8 cellular contexts compared by ENCODE assay signal in the genomic region with DNA sequence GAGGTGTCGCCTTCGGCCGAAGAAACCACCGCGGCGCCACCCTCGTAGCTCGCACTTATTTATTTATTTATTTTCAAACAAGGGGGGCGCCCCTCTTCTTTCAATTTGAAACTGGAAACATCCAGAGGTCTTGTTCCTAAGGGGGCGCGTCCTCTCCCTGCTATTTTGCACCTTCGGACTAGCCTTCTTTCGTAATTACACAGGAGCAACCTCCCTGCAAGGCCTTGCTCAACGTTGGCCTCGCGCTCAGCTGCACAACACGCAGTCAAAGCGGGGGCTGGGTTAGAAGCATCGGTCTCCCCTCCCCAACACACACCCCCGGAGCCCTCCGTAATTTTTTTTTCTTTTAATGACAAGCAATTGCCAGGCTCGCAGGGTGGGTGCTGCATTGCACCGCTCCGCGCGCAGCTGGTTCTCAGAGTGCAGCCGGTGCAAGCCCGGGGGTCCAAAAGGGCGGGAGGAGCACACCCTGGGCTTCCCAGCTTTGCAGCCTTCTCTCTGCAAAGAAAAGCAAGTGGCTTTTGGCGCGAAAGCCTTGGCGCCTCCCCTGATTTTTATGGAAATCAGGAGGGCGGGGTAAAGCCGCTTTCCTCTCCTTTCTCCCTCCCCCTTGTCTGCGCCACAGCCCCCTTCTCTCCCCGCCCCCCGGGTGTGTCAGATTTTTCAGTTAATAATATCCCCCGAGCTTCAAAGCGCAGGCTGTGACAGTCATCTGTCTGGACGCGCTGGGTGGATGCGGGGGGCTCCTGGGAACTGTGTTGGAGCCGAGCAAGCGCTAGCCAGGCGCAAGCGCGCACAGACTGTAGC. TPM values are rescaled to one million over a fixed set of nuclear protein-coding genes. Genes with fewer than 3 reads are reported as not detected.
DNase-seq lines count a peak whose midpoint lies in the region; ATAC-seq and TF ChIP-seq lines count a peak whose summit lies in the region.

A gene (plus strand): TSS at position 697 of the 807 bp plus-strand sequence. CDS start 1,515 bp downstream, outside the sequence.

- no peaks in the 10 kb centered on the region for H3K27me3 Mint-ChIP-seq in WTC11 (ENCODE audit: low read depth)

- DNase-seq in AML-193 (lab: John Stamatoyannopoulos, UW), result peak; percentile 6 to 22
- DNase-seq in NCI-H1092 (lab: John Stamatoyannopoulos, UW), result peak; percentile 58
- peak; percentile 90 for DNase-seq in WTC11 (ENCODE audit: low spot score)
- no peak for DNase-seq in lower lobe of right lung
- DNase-seq in stimulated activated CD4-positive, alpha-beta T cell treated with anti-CD3 and anti-CD28 coated beads, TNF-alpha, amount 100 ng/mL, for 24 hours (ENCODE audit: low read depth in 3 of 3), result peak in 2 of 3 experiments; percentile 11 to 43

- WGBS in ectodermal cell, 2 experiments, result 0% methylated on average over 46 to 47 of the region's 47 CpGs

- H3K4me3 ChIP-seq in ectodermal cell (ENCODE audit: insufficient read depth, low read depth, low read length), result peak within 1 kb of the TSS; percentile 91
- peak within 1 kb of the TSS; percentile 57 for H3K4me3 ChIP-seq in lower lobe of right lung

- peaks cover 56% of the 10 kb centered on the region for H3K4me1 Mint-ChIP-seq in WTC11

- TF ChIP-seq CTCF in WTC11 (IDR thresholded peaks at IDR 0.05), result no peak; the same call in 1 of the 2 replicates
- TF ChIP-seq CTCF in lower lobe of right lung (IDR thresholded peaks at IDR 0.05), result peak; percentile 73

- peak within 1 kb of the TSS; percentile 92 for H3K27ac Mint-ChIP-seq in WTC11

- H3K4me1 ChIP-seq in ectodermal cell (ENCODE audit: control insufficient read depth, insufficient read depth, low read length) (peaks cover 18% of the 10 kb centered on the region), lower lobe of right lung (peaks cover 47% of the 10 kb centered on the region)

- no peaks in the 10 kb centered on the region for H3K36me3 ChIP-seq in ectodermal cell (ENCODE audit: control insufficient read depth, insufficient read depth, low read length)
- no peaks in the 10 kb centered on the region for H3K36me3 ChIP-seq in lower lobe of right lung

- H3K27me3 ChIP-seq in ectodermal cell (ENCODE audit: control insufficient read depth, insufficient read depth, low read length, poor library complexity, severe bottlenecking) (no peaks in the 10 kb centered on the region), lower lobe of right lung (ENCODE audit: low read depth) (peaks cover 43% of the 10 kb centered on the region)

- H3K9me3 ChIP-seq in ectodermal cell (ENCODE audit: control insufficient read depth, low read length), result no peaks in the 10 kb centered on the region
- H3K9me3 ChIP-seq in lower lobe of right lung, result no peaks in the 10 kb centered on the region

- intact Hi-C loops in lower lobe of right lung (cut with DNase I), result loop anchor here (10.0 kb wide), 1 partner anchor 545 kb away; no protein-coding TSS in a partner anchor

- H3K4me3 Mint-ChIP-seq in WTC11, result peak within 1 kb of the TSS; percentile 94

- POLR2A ChIA-PET in WTC11 (lab: Charles Lee), result interaction anchor here (0.7 to 4.3 kb wide), 11 partner anchors 13 to 380 kb away, joined by 3 to 30 read pairs (median 4); no protein-coding TSS in a partner anchor

- peak; percentile 14 for ATAC-seq in GM19397 (IDR thresholded peaks at IDR 0.05; ENCODE audit: unreplicated experiment)
- ATAC-seq in WTC11, result peak; percentile 54
- peak; percentile 18 to 51 for ATAC-seq in lower lobe of right lung
- no peak for ATAC-seq in HG03520 (IDR thresholded peaks at IDR 0.05; ENCODE audit: unreplicated experiment)

- CTCF ChIA-PET in WTC11 (lab: Charles Lee), result interaction anchor here (0.6 to 4.2 kb wide), 69 partner anchors 9 to 817 kb away, joined by 3 to 55 read pairs (median 5); no protein-coding TSS in a partner anchor

- peaks cover 5% of the 10 kb centered on the region; the same call in 1 of the 2 replicates for H3K9me3 Mint-ChIP-seq in WTC11

- H3K36me3 Mint-ChIP-seq in WTC11, result peaks cover 32% of the 10 kb centered on the region

- H3K27ac ChIP-seq in ectodermal cell (ENCODE audit: insufficient read depth, low read depth, low read length, poor library complexity, severe bottlenecking), result peak within 1 kb of the TSS; percentile 94
- no peak within 1 kb of the TSS for H3K27ac ChIP-seq in lower lobe of right lung

TF ChIP-seq in WTC11, 78 proteins besides CTCF, POLR2A, EP300 and RAD21 (continues in another document):
- TF ChIP-seq, protein P1, sequence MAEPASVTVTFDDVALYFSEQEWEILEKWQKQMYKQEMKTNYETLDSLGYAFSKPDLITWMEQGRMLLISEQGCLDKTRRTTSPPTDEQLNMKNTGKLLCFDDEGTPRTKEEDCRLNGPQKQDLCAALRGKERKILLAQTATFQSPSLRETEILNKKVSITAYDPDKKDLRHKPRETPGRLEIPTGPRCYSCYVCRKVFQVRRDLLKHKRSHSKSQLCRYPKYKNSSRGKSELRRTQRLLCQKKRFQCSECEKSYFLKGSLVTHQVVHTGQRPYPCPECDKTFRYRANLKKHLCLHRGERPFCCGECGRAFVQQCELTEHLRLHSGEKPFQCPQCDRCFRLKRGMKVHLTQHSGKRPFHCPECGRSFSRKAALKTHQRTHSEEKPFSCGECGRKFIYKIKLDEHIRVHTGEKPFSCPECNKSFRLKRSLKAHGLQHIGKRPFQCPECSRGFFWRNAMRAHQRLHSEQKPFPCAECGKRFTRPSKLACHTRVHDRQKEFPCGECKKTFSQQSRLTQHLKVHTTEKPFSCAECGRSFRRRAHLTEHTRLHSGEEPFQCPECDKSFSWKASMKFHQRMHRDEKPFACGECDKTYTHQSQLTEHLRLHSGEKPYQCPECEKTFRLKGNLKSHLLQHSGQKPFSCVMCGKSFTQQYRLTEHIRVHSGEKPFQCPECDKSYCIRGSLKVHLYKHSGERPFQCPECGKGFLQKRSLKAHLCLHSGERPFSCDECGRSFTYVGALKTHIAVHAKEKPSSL (CRISPR knock-in tag; conservative IDR thresholded peaks at IDR 0.05), result no peak
- TF ChIP-seq, protein P2, sequence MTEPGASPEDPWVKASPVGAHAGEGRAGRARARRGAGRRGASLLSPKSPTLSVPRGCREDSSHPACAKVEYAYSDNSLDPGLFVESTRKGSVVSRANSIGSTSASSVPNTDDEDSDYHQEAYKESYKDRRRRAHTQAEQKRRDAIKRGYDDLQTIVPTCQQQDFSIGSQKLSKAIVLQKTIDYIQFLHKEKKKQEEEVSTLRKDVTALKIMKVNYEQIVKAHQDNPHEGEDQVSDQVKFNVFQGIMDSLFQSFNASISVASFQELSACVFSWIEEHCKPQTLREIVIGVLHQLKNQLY (CRISPR knock-in tag; IDR thresholded peaks at IDR 0.05), result no peak
- TF ChIP-seq JUN (CRISPR knock-in tag; IDR thresholded peaks at IDR 0.05) (no peak), ZNF423 (CRISPR knock-in tag; IDR thresholded peaks at IDR 0.05) (no peak; the same call in 1 of the 2 replicates)
- TF ChIP-seq, protein P3, sequence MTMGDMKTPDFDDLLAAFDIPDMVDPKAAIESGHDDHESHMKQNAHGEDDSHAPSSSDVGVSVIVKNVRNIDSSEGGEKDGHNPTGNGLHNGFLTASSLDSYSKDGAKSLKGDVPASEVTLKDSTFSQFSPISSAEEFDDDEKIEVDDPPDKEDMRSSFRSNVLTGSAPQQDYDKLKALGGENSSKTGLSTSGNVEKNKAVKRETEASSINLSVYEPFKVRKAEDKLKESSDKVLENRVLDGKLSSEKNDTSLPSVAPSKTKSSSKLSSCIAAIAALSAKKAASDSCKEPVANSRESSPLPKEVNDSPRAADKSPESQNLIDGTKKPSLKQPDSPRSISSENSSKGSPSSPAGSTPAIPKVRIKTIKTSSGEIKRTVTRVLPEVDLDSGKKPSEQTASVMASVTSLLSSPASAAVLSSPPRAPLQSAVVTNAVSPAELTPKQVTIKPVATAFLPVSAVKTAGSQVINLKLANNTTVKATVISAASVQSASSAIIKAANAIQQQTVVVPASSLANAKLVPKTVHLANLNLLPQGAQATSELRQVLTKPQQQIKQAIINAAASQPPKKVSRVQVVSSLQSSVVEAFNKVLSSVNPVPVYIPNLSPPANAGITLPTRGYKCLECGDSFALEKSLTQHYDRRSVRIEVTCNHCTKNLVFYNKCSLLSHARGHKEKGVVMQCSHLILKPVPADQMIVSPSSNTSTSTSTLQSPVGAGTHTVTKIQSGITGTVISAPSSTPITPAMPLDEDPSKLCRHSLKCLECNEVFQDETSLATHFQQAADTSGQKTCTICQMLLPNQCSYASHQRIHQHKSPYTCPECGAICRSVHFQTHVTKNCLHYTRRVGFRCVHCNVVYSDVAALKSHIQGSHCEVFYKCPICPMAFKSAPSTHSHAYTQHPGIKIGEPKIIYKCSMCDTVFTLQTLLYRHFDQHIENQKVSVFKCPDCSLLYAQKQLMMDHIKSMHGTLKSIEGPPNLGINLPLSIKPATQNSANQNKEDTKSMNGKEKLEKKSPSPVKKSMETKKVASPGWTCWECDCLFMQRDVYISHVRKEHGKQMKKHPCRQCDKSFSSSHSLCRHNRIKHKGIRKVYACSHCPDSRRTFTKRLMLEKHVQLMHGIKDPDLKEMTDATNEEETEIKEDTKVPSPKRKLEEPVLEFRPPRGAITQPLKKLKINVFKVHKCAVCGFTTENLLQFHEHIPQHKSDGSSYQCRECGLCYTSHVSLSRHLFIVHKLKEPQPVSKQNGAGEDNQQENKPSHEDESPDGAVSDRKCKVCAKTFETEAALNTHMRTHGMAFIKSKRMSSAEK (CRISPR knock-in tag; IDR thresholded peaks at IDR 0.05; ENCODE audit: borderline replicate concordance), result no peak

RNA-seq across cellular contexts. Expression of the gene that starts here (rescaled TPM):
- total RNA-seq in WTC11 (2021) (68.3 to 77.5 TPM (median 75.3 TPM) in 3 replicates), lower lobe of right lung (0.68 TPM)
- polyA plus RNA-seq in ectodermal cell (2013, experiment 1 of 4), result 78.1 TPM
- 76.5 TPM for polyA plus RNA-seq in ectodermal cell (2013, experiment 2 of 4)
- 64.1 TPM for polyA plus RNA-seq in ectodermal cell (2013, experiment 3 of 4)
- polyA plus RNA-seq in ectodermal cell (2013, experiment 4 of 4), result 60.0 TPM

Comparison
In these comparisons a context has a peak if more than half of its experiments do, and no peak if none do; other contexts are left out.
1. RNA of the gene that starts here (total RNA-seq): 68.3 to 77.5 TPM in WTC11; 0.68 TPM in lower lobe of right lung (single experiment); every median in the first group is over 10 times any median in the second.
2. Peak in ATAC-seq and H3K4me3 ChIP-seq in lower lobe of right lung; RNA of the gene not detected or under 1 TPM.